In the genomic region with DNA sequence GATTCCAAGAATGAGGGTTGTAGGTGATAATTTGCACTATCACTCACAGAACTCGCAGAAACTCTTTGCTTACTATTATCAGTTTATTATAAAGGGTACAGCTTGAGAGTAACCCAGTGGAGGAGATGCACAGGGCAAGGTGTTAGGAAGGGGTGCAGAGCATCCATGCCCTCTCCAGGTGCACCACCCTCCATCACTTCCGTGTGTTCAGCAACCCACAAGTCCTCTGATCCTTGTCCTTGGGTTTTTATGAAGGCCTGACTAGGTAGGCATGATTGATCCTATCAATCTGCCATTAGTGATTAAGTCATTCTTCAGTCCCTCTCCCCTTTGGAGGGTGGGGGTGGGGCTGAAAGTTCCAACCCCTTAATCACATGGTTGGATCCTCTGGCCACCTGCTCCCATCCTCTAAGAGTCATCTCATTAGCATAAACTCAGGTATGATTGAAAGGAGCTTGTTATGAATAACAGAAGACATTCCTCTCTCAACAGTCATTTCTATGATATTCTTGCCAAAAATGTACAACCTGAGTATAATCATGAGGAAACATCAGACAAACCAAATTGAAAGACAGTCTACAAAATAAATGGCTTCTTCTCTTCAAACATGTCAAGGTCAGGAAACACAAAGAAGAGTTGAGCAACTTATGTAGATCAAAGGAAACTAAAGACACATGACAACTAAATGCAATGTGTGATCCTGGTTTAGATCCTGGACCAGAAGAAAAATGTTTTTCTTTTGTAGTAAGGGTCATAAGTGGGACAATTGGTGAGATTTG, we compare ENCODE assay signal across 14 cellular contexts.
"Had no signal": no experiment of that assay in that cellular context is flagged by ENCODE, and none has a peak within 500 bp of the region (broad histone marks: within the 10 kb centered on the region; RNA-seq: fewer than 3 reads in every experiment).

No MANE protein-coding gene starts in this region.

- DNase-seq: activated CD4-positive, alpha-beta memory T cell treated with anti-CD3 and anti-CD28 coated beads, Interleukin-2, amount 10 ng/mL, durations not matched to agents 7 days and 5 days; activated CD4-positive, alpha-beta T cell treated with anti-CD3 and anti-CD28 coated beads for 4 hours; activated effector memory CD4-positive, alpha-beta T cell treated with Interleukin-2 at 50 U/mL for 16 hours; activated T-cell treated with anti-CD3 and anti-CD28 coated beads, Interleukin-2, amount 50 U/mL, for 4 hours; central memory CD4-positive, alpha-beta T cell; colonic mucosa; gastrocnemius medialis; heart right ventricle; left colon; psoas muscle; sigmoid colon; spleen; T-helper 17 cell; upper lobe of right lung had no signal
